17 cellular contexts compared by ENCODE assay signal in the genomic region with DNA sequence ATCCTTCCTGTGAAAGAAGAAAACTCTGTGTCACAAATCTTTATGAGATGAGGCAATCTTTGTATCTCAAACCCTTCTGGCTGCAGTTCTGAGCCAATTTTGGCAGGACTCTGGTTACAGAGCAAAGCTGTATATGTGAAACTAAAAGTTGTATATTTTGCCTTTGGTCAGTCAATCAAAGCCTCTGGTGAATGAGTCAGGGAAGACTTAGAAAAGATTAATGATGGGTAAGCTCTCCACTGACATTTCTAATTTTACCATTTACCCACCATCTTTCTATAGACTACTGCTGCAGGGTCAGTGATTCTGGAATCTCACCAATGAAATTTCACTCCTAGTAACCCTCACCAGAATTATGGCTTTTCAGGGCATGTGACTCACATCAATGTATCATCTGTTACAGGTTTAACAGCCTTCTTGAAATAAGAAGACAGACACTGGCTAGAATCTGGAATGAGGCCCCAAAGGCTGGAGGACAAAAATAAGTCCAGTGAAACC. TPM values are rescaled to one million over a fixed set of nuclear protein-coding genes. Genes with fewer than 3 reads are reported as not detected.
DNase-seq lines count a peak whose midpoint lies in the region; ATAC-seq and TF ChIP-seq lines count a peak whose summit lies in the region.
"Had no signal": no experiment of that assay in that cellular context is flagged by ENCODE, and none has a peak within 500 bp of the region (broad histone marks: within the 10 kb centered on the region; RNA-seq: fewer than 3 reads in every experiment).

No MANE protein-coding gene starts in this region.

- ATAC-seq in esophagus mucosa (peak; percentile 59), omental fat pad (ENCODE audit: low FRiP score) (peak; percentile 42), GM21786 (IDR thresholded peaks at IDR 0.05; ENCODE audit: unreplicated experiment) (no peak)
- no peak for ATAC-seq in naive thymus-derived CD4-positive, alpha-beta T cell
- ATAC-seq: effector memory CD8-positive, alpha-beta T cell; stimulated activated naive CD8-positive, alpha-beta T cell treated with anti-CD3 and anti-CD28 coated beads, Interleukin-15, amount 100 ng/mL, for 72 hours had no signal

- no peak overlapping the region for H3K4me3 Mint-ChIP-seq in naive thymus-derived CD4-positive, alpha-beta T cell
- H3K4me3 Mint-ChIP-seq: activated naive CD4-positive, alpha-beta T cell treated with anti-CD3 and anti-CD28 coated beads, Interleukin-2, amount 10 ng/mL, durations not matched to agents 7 days and 5 days; CD4-positive, CD25-positive, alpha-beta regulatory T cell; effector memory CD8-positive, alpha-beta T cell; neural crest cell; stimulated activated naive CD8-positive, alpha-beta T cell treated with anti-CD3 and anti-CD28 coated beads, Interleukin-15, amount 100 ng/mL, for 72 hours had no signal

- no peak overlapping the region for H3K27ac ChIP-seq in prostate gland
- no peak overlapping the region for H3K27ac ChIP-seq in naive thymus-derived CD4-positive, alpha-beta T cell (ENCODE audit: low read depth, low read length)

- peaks cover 0 to 3% (median 0%) of the 10 kb centered on the region in 11 donors for H3K9me3 Mint-ChIP-seq in naive thymus-derived CD4-positive, alpha-beta T cell
- H3K9me3 Mint-ChIP-seq: neural crest cell had no signal

- no peaks in the 10 kb centered on the region for H3K9me3 ChIP-seq in prostate gland
- no peaks in the 10 kb centered on the region for H3K9me3 ChIP-seq in naive thymus-derived CD4-positive, alpha-beta T cell (ENCODE audit: control insufficient read depth in 2 of 3, low read length in 3 of 3)

- intact Hi-C loops in prostate gland (cut with DNase I), result no loop called here
- intact Hi-C loops in naive thymus-derived CD4-positive, alpha-beta T cell (cut with micrococcal nuclease), result no loop called here

- DNase-seq in BJ (ENCODE audit: low read depth) (peak; percentile 37), NCI-H69 (lab: John Stamatoyannopoulos, UW) (peak; percentile 7), omental fat pad (ENCODE audit: low spot score) (no peak), prostate gland (ENCODE audit: low spot score) (no peak), medulla oblongata (ENCODE audit: extremely low spot score) (no peak)
- no peak for DNase-seq in naive thymus-derived CD4-positive, alpha-beta T cell
- DNase-seq: activated CD4-positive, alpha-beta T cell treated with anti-CD3 and anti-CD28 coated beads, Interleukin-2, amount 50 U/mL, for 1 hour; activated naive CD4-positive, alpha-beta T cell treated with anti-CD3 and anti-CD28 coated beads, Interleukin-2, amount 10 ng/mL, durations not matched to agents 7 days and 5 days; CD4-positive, CD25-positive, alpha-beta regulatory T cell; effector memory CD8-positive, alpha-beta T cell; NCI-H1092; NCI-H774; stimulated activated CD4-positive, alpha-beta T cell treated with anti-CD3 and anti-CD28 coated beads, Interleukin-2, amount 100 ng/mL, for 48 hours; stimulated activated naive CD8-positive, alpha-beta T cell treated with anti-CD3 and anti-CD28 coated beads, Interleukin-15, amount 100 ng/mL, for 72 hours had no signal

- H3K4me1 Mint-ChIP-seq in naive thymus-derived CD4-positive, alpha-beta T cell, result peaks cover 6 to 45% (median 8%) of the 10 kb centered on the region in 7 donors
- H3K4me1 Mint-ChIP-seq: neural crest cell had no signal

- H3K4me3 ChIP-seq in BJ (ENCODE audit: low read depth, low read length), result no peak overlapping the region
- no peak overlapping the region for H3K4me3 ChIP-seq in prostate gland
- no peak overlapping the region for H3K4me3 ChIP-seq in naive thymus-derived CD4-positive, alpha-beta T cell (ENCODE audit: low read length)

- POLR2A ChIA-PET in BJ (lab: Charles Lee), result no interaction called here
- POLR2A ChIA-PET in naive thymus-derived CD4-positive, alpha-beta T cell (lab: Charles Lee), result no interaction called here

- TF ChIP-seq CTCF in BJ (IDR thresholded peaks at IDR 0.05; ENCODE audit: insufficient read depth, low read depth, low read length) (no peak), omental fat pad (IDR thresholded peaks at IDR 0.05) (no peak), prostate gland (IDR thresholded peaks at IDR 0.05) (no peak)

- CTCF ChIA-PET in BJ (lab: Yijun Ruan, JAX), result interaction anchor here (1.1 to 1.4 kb wide), 2 partner anchors 44 to 332 kb away, joined by 3 to 4 read pairs; partner anchors contain the start of genes KCTD21 and USP35
- CTCF ChIA-PET in naive thymus-derived CD4-positive, alpha-beta T cell (lab: Charles Lee), result no interaction called here

- TF ChIP-seq POLR2A in prostate gland (IDR thresholded peaks at IDR 0.05), result no peak

- no peaks in the 10 kb centered on the region for H3K27me3 Mint-ChIP-seq in naive thymus-derived CD4-positive, alpha-beta T cell
- H3K27me3 Mint-ChIP-seq: activated naive CD4-positive, alpha-beta T cell treated with anti-CD3 and anti-CD28 coated beads, Interleukin-2, amount 10 ng/mL, durations not matched to agents 7 days and 5 days; stimulated activated naive CD8-positive, alpha-beta T cell treated with anti-CD3 and anti-CD28 coated beads, Interleukin-15, amount 100 ng/mL, for 72 hours had no signal

- no peaks in the 10 kb centered on the region for H3K36me3 ChIP-seq in BJ (ENCODE audit: control insufficient read depth, insufficient read depth, low read length)
- no peaks in the 10 kb centered on the region for H3K36me3 ChIP-seq in prostate gland
- no peaks in the 10 kb centered on the region for H3K36me3 ChIP-seq in naive thymus-derived CD4-positive, alpha-beta T cell (ENCODE audit: control insufficient read depth in 2 of 3, insufficient read depth in 3 of 3, low read length in 3 of 3)

- peaks cover 1 to 49% (median 4%) of the 10 kb centered on the region in 5 donors for H3K36me3 Mint-ChIP-seq in naive thymus-derived CD4-positive, alpha-beta T cell

- H3K27ac Mint-ChIP-seq in naive thymus-derived CD4-positive, alpha-beta T cell, result peak overlapping the region in 1 of 9 donors; percentile 44
- H3K27ac Mint-ChIP-seq: activated naive CD4-positive, alpha-beta T cell treated with anti-CD3 and anti-CD28 coated beads, Interleukin-2, amount 10 ng/mL, durations not matched to agents 7 days and 5 days; CD4-positive, CD25-positive, alpha-beta regulatory T cell; effector memory CD8-positive, alpha-beta T cell; stimulated activated naive CD8-positive, alpha-beta T cell treated with anti-CD3 and anti-CD28 coated beads, Interleukin-15, amount 100 ng/mL, for 72 hours had no signal

- H3K27me3 ChIP-seq in BJ (ENCODE audit: control insufficient read depth, insufficient read depth, low read length) (no peaks in the 10 kb centered on the region), prostate gland (replicated peaks; ENCODE audit: insufficient read depth) (no peaks in the 10 kb centered on the region)
- H3K27me3 ChIP-seq in naive thymus-derived CD4-positive, alpha-beta T cell (ENCODE audit: control insufficient read depth in 2 of 2, insufficient read depth in 2 of 2, low read length in 2 of 2), result no peaks in the 10 kb centered on the region

- H3K4me1 ChIP-seq in prostate gland (replicated peaks), result no peaks in the 10 kb centered on the region
- H3K4me1 ChIP-seq in naive thymus-derived CD4-positive, alpha-beta T cell (ENCODE audit: control insufficient read depth in 2 of 2, insufficient read depth in 2 of 2, low read length in 2 of 2), result no peaks in the 10 kb centered on the region

RNA-seq across cellular contexts. Expression of gene USP35, which starts 43.3 kb away (rescaled TPM):
- 4.2 and 6.3 TPM in 2 replicates for polyA plus RNA-seq in BJ (2011; rRNA removed)
- 6.9 and 7.7 TPM in 2 replicates for polyA minus RNA-seq in BJ (2011; rRNA and poly(A)+ RNA removed)
- total RNA-seq in esophagus mucosa (3.5 TPM), omental fat pad (10 to 100 TPM in 2 of 4 donors, 1 to 10 TPM in 2; 6.7 to 15.1 (median 8.6) TPM), prostate gland (10 to 100 TPM in 1 of 2 donors, 1 to 10 TPM in 1; 3.4 to 13.6 TPM)
- 10 to 100 TPM; 11.3 to 19.2 (median 15.2) TPM for total RNA-seq in naive thymus-derived CD4-positive, alpha-beta T cell
- polyA plus RNA-seq in naive thymus-derived CD4-positive, alpha-beta T cell, result 1 to 10 TPM; 1.2 to 1.7 TPM

RNA-seq across cellular contexts. Expression of gene KCTD21, which starts 43.6 kb away (rescaled TPM):
- polyA plus RNA-seq in BJ (2011; rRNA removed), result 11.8 and 16.3 TPM in 2 replicates
- 29.5 and 40.1 TPM in 2 replicates for polyA minus RNA-seq in BJ (2011; rRNA and poly(A)+ RNA removed)
- 8.4 TPM for total RNA-seq in esophagus mucosa
- 10 to 100 TPM in 3 of 4 donors, 1 to 10 TPM in 1; 9.6 to 21.5 (median 13.7) TPM for total RNA-seq in omental fat pad
- total RNA-seq in prostate gland, result 10 to 100 TPM in 1 of 2 donors, 1 to 10 TPM in 1; 7.3 to 12.2 TPM
- total RNA-seq in naive thymus-derived CD4-positive, alpha-beta T cell, result 10 to 100 TPM in 1 of 5 experiments, 1 to 10 TPM in 4; 3.5 to 12.2 (median 6.5) TPM
- 1 to 10 TPM; 1.2 to 3.3 TPM for polyA plus RNA-seq in naive thymus-derived CD4-positive, alpha-beta T cell

Comparison
In these comparisons a context has a peak if more than half of its experiments do, and no peak if none do; other contexts are left out.
1. DNase-seq: peak in BJ (single experiment) and NCI-H69 (single experiment); none in omental fat pad (single experiment), prostate gland (single experiment), medulla oblongata (single experiment) and naive thymus-derived CD4-positive, alpha-beta T cell (0 of 9).
2. ATAC-seq: peak in esophagus mucosa (single experiment) and omental fat pad (single experiment); none in naive thymus-derived CD4-positive, alpha-beta T cell (single experiment) and GM21786 (single experiment).